ENCODE assay signal across 9 cellular contexts in the genomic region with DNA sequence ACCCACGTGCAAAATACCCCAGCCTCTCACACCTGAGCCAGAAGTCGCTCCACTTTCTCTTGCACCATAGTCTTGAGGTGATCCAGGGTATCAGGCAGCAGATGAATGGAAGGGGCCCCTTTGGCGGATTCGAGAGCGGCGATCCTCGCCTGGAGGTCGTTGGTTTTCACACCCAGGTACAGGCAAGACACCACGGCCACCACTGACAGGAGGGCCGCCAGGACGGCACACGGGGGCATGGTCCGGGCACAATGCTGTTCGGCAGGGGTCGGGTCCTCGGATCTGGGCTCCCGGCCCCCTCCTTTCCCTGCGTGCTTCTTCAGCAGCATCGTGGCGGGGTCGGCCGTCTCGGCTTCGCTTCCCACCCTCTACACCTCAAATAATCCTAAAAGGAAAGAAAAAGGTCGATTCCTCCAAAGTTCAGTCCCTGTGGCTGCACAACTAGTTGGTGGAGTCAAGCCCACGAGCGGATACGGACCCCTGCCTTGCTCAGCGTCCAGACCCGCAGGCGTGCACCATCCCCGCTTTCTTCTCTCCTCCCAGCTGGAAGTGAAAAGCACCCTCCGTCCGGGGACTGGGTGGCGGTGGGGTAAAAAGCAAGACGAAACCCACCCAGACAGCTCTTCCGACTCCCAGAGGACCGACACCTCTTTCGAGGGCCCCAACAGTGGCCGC. TPM values are rescaled to one million over a fixed set of nuclear protein-coding genes. Genes with fewer than 3 reads are reported as not detected.
DNase-seq lines count a peak whose midpoint lies in the region; ATAC-seq and TF ChIP-seq lines count a peak whose summit lies in the region.
"Had no signal": no experiment of that assay in that cellular context is flagged by ENCODE, and none has a peak within 500 bp of the region (broad histone marks: within the 10 kb centered on the region; RNA-seq: fewer than 3 reads in every experiment).

No MANE protein-coding gene starts in this region.

- peaks cover 48% of the 10 kb centered on the region for H3K27me3 Mint-ChIP-seq in IgD-negative memory B cell

- peaks cover 6% of the 10 kb centered on the region for H3K4me1 ChIP-seq in A673 (ENCODE audit: insufficient read depth, low read length, poor library complexity, severe bottlenecking)
- H3K4me1 ChIP-seq in ectodermal cell (ENCODE audit: control insufficient read depth, insufficient read depth, low read length): peaks cover 3% of the 10 kb centered on the region
- peaks cover 10% of the 10 kb centered on the region for H3K4me1 ChIP-seq in muscle layer of colon (ENCODE audit: insufficient read depth, low read length)

- POLR2A ChIA-PET in A673 (lab: Charles Lee; ENCODE audit: low non-redundant PET): interaction anchor here (0.6 kb wide), 1 partner anchor 349 kb away, joined by 22 read pairs; no protein-coding TSS in a partner anchor

- TSS peak; percentile 33 for BruUV-seq in A673 (replicated peaks; lab: Mats Ljungman, UMichigan)

- peaks cover 0 to 4% (median 0%) of the 10 kb centered on the region in 3 donors for H3K9me3 Mint-ChIP-seq in IgD-negative memory B cell

- H3K9me3 ChIP-seq in A673 (ENCODE audit: low read depth, low read length, poor library complexity, severe bottlenecking) (no peaks in the 10 kb centered on the region), ectodermal cell (ENCODE audit: control insufficient read depth, low read length) (no peaks in the 10 kb centered on the region), muscle layer of colon (ENCODE audit: low read length) (no peaks in the 10 kb centered on the region)

- no peak for ATAC-seq in left colon
- no peak for ATAC-seq in GM18520 (IDR thresholded peaks at IDR 0.05; ENCODE audit: unreplicated experiment)
- no peak for ATAC-seq in HG03460 (IDR thresholded peaks at IDR 0.05; ENCODE audit: unreplicated experiment)

- peak overlapping the region; percentile 45 for H3K27ac ChIP-seq in A673 (ENCODE audit: low read depth, low read length, poor library complexity, severe bottlenecking)
- H3K27ac ChIP-seq in ectodermal cell (ENCODE audit: insufficient read depth, low read depth, low read length, poor library complexity, severe bottlenecking): no peak overlapping the region
- no peak overlapping the region for H3K27ac ChIP-seq in muscle layer of colon (ENCODE audit: low read depth, low read length)

- TF ChIP-seq CTCF in A673 (conservative IDR thresholded peaks at IDR 0.05; ENCODE audit: low read depth, low read length): no peak

- peaks cover 23% of the 10 kb centered on the region for H3K27me3 ChIP-seq in A673 (replicated peaks; ENCODE audit: insufficient read depth, low read depth, low read length, poor library complexity)
- peaks cover 62% of the 10 kb centered on the region for H3K27me3 ChIP-seq in ectodermal cell (ENCODE audit: control insufficient read depth, insufficient read depth, low read length, poor library complexity, severe bottlenecking)
- H3K27me3 ChIP-seq in muscle layer of colon (ENCODE audit: control insufficient read depth in 1 of 2, insufficient read depth in 2 of 2, low read length in 2 of 2): peaks cover 10 to 25% of the 10 kb centered on the region in 2 donors

- peaks cover 0 to 13% (median 10%) of the 10 kb centered on the region in 3 donors for H3K4me1 Mint-ChIP-seq in IgD-negative memory B cell

- H3K36me3 Mint-ChIP-seq in IgD-negative memory B cell: peaks cover 1% of the 10 kb centered on the region

- H3K4me3 ChIP-seq in A673 (ENCODE audit: low read depth, low read length, poor library complexity, severe bottlenecking) (peak overlapping the region; percentile 60), ectodermal cell (ENCODE audit: insufficient read depth, low read depth, low read length) (peak overlapping the region; percentile 45), muscle layer of colon (ENCODE audit: low read depth in 1 of 2, low read length in 2 of 2) (peak overlapping the region; percentile 45 to 84)

- peak overlapping the region; percentile 10 to 85 (median 56) for H3K4me3 Mint-ChIP-seq in IgD-negative memory B cell

- peak; percentile 14 for DNase-seq in A673 (ENCODE audit: low spot score)
- DNase-seq in NCI-H526 treated with DMSO at 0.1 percent for 48 hours (lab: John Stamatoyannopoulos, UW): no peak
- DNase-seq in left colon: no peak

- 15 to 16% methylated on average over 40 of the region's 40 CpGs for WGBS in ectodermal cell, 2 experiments

- H3K9ac ChIP-seq in muscle layer of colon (ENCODE audit: low read length): no peak overlapping the region

- intact Hi-C loops in A673 (cut with micrococcal nuclease; ENCODE audit: unreplicated experiment) (loop anchor here (5.0 kb wide), 1 partner anchor 420 kb away; no protein-coding TSS in a partner anchor), left colon (cut with DNase I, micrococcal nuclease) (no loop called here)

- CTCF ChIA-PET in A673 (lab: Charles Lee): no interaction called here

- H3K36me3 ChIP-seq in A673 (ENCODE audit: insufficient read depth, low read length, poor library complexity, severe bottlenecking) (no peaks in the 10 kb centered on the region), ectodermal cell (ENCODE audit: control insufficient read depth, insufficient read depth, low read length) (no peaks in the 10 kb centered on the region), muscle layer of colon (ENCODE audit: insufficient read depth, low read length) (no peaks in the 10 kb centered on the region)

- no peak overlapping the region for H3K27ac Mint-ChIP-seq in IgD-negative memory B cell

RNA-seq across cellular contexts. Expression of a gene that starts 0.6 kb away (rescaled TPM):
- total RNA-seq in A673 (2021) (8.8 and 10.4 TPM in 2 replicates), left colon (under 1 TPM; 0.42 to 0.43 TPM)
- not detected for polyA plus RNA-seq in IgD-negative memory B cell
- 0.96 TPM for polyA plus RNA-seq in ectodermal cell (2013, experiment 1 of 4)
- polyA plus RNA-seq in ectodermal cell (2013, experiment 2 of 4): 0.92 TPM
- polyA plus RNA-seq in ectodermal cell (2013, experiment 3 of 4): 1.3 TPM
- 1.8 TPM for polyA plus RNA-seq in ectodermal cell (2013, experiment 4 of 4)
- total RNA-seq: RPMI7951 had no signal
